ENCODE assay signal across 24 cellular contexts in the genomic region with DNA sequence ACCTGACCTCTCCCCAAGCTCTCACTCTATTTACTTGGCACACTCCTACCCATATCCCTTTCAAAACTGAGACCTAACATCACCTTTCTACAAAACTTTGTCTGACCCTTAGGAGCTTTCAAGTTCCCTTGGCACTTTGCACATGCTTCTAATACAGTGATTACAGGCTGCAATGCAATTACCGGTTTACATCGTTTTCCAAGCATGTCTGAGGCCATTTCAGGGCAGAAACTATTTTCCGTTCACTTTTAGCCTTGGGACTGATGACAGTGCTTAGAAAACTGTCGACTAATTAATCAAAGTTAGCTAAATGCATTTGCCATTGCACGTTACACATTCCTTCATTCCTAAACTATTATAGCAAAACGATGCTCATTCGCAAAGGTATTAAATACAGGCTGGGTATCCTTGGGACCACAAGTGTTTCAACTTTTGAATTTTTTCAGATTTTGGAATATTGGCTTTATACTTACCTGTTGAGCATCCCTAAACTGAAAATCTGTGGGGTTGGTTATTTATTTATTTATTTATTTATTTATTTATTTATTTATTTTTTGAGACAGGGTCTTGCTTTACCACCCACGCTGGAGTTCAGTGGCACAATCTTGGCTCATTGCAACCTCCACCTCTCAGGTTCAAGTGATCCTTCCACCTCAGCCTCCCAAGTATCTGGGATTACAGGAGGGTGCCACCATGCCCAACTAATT.
"Had no signal": no experiment of that assay in that cellular context is flagged by ENCODE, and none has a peak within 500 bp of the region (broad histone marks: within the 10 kb centered on the region; RNA-seq: fewer than 3 reads in every experiment).

No MANE protein-coding gene starts in this region.

- H3K9me3 ChIP-seq: MG63 had no signal

- H3K27me3 Mint-ChIP-seq: activated naive CD8-positive, alpha-beta T cell treated with anti-CD3 and anti-CD28 coated beads, Interleukin-2, amount 50 U/mL, for 24 hours; T-helper 17 cell had no signal

- H3K27ac ChIP-seq: PC-9 had no signal

- H3K9me3 Mint-ChIP-seq: activated naive CD8-positive, alpha-beta T cell treated with anti-CD3 and anti-CD28 coated beads, Interleukin-2, amount 50 U/mL, for 24 hours had no signal

- H3K27me3 ChIP-seq: MG63 had no signal

- H2AFZ ChIP-seq: PC-9 had no signal

- FAIRE-seq: colon had no signal

- H3K4me3 Mint-ChIP-seq: activated CD8-positive, alpha-beta T cell treated with anti-CD3 and anti-CD28 coated beads, Interleukin-2, amount 10 ng/mL, durations not matched to agents 7 days and 5 days; activated naive CD8-positive, alpha-beta T cell treated with anti-CD3 and anti-CD28 coated beads, Interleukin-2, amount 50 U/mL, for 24 hours; WTC11 had no signal

- H3K27ac Mint-ChIP-seq: activated CD8-positive, alpha-beta T cell treated with anti-CD3 and anti-CD28 coated beads, Interleukin-2, amount 10 ng/mL, durations not matched to agents 7 days and 5 days; activated naive CD8-positive, alpha-beta T cell treated with anti-CD3 and anti-CD28 coated beads, Interleukin-2, amount 50 U/mL, for 24 hours; WTC11 had no signal

- H3K4me2 ChIP-seq: PC-9 had no signal

- H3K4me3 ChIP-seq: MG63, PC-9 had no signal

- DNase-seq: activated CD4-positive, alpha-beta T cell treated with anti-CD3 and anti-CD28 coated beads for 48 hours; activated CD4-positive, alpha-beta T cell treated with anti-CD3 and anti-CD28 coated beads, Interleukin-2, amount 50 U/mL, for 4 hours; activated CD4-positive, CD25-positive, alpha-beta regulatory T cell treated with anti-CD3 and anti-CD28 coated beads, Interleukin-2, amount 50 U/mL, for 72 hours; activated CD8-positive, alpha-beta memory T cell treated with anti-CD3 and anti-CD28 coated beads, Interleukin-2, amount 50 U/mL, for 48 hours; activated CD8-positive, alpha-beta T cell treated with anti-CD3 and anti-CD28 coated beads, Interleukin-2, amount 10 ng/mL, durations not matched to agents 7 days and 5 days; activated naive CD4-positive, alpha-beta T cell treated with anti-CD3 and anti-CD28 coated beads, Interleukin-2, amount 50 U/mL, for 16 hours; activated naive CD8-positive, alpha-beta T cell treated with anti-CD3 and anti-CD28 coated beads, Interleukin-2, amount 50 U/mL, for 24 hours; activated T-cell treated with anti-CD3 and anti-CD28 coated beads, Interleukin-2, amount 50 U/mL, for 1 hour; amygdala; cerebellar nuclear complex; MG63; MV-4-11; NCI-H1105; NCI-H1436 treated with DMSO at 0.1 percent for 48 hours; NCI-H187; NCI-H2081 treated with DMSO at 0.1 percent for 48 hours; NCI-H446; NCI-H524; PC-9; SHP77 treated with DMSO at 0.1 percent for 48 hours; T-helper 17 cell; T-helper 9 cell had no signal

- ATAC-seq: activated CD8-positive, alpha-beta T cell treated with anti-CD3 and anti-CD28 coated beads, Interleukin-2, amount 10 ng/mL, durations not matched to agents 7 days and 5 days; activated naive CD8-positive, alpha-beta T cell treated with anti-CD3 and anti-CD28 coated beads, Interleukin-2, amount 50 U/mL, for 24 hours; T-helper 17 cell; WTC11 had no signal
